ENCODE assay signal across 28 cellular contexts in genomic region chr4:31662951-31663350, GRCh38.
"Had no signal": no experiment of that assay in that cellular context is flagged by ENCODE, and none has a peak within 500 bp of the region (broad histone marks: within the 10 kb centered on the region; RNA-seq: fewer than 3 reads in every experiment).

No MANE protein-coding gene starts in this region.

- H3K4me1 ChIP-seq: adrenal gland, body of pancreas had no signal

- H3K27ac ChIP-seq: adrenal gland, body of pancreas, KMS-11, SK-N-MC had no signal

- H3K4me3 Mint-ChIP-seq: activated CD8-positive, alpha-beta T cell treated with anti-CD3 and anti-CD28 coated beads, Interleukin-2, amount 10 ng/mL, durations not matched to agents 7 days and 5 days; activated naive CD8-positive, alpha-beta T cell treated with anti-CD3 and anti-CD28 coated beads, Interleukin-2, amount 10 ng/mL, durations not matched to agents 7 days and 5 days had no signal

- ATAC-seq: activated CD8-positive, alpha-beta T cell treated with anti-CD3 and anti-CD28 coated beads, Interleukin-2, amount 10 ng/mL, durations not matched to agents 7 days and 5 days; body of pancreas; PC-3 had no signal

- H3K36me3 ChIP-seq: adrenal gland, MG63 had no signal

- H3K36me3 Mint-ChIP-seq: activated naive CD8-positive, alpha-beta T cell treated with anti-CD3 and anti-CD28 coated beads, Interleukin-2, amount 10 ng/mL, durations not matched to agents 7 days and 5 days; IgD-negative memory B cell had no signal

- H3K4me3 ChIP-seq: adrenal gland, body of pancreas, MG63, SK-N-MC had no signal

- DNase-seq: activated CD4-positive, alpha-beta T cell treated with anti-CD3 and anti-CD28 coated beads for 48 hours; activated CD4-positive, alpha-beta T cell treated with anti-CD3 and anti-CD28 coated beads, Interleukin-2, amount 50 U/mL, for 4 hours; activated CD4-positive, CD25-positive, alpha-beta regulatory T cell treated with anti-CD3 and anti-CD28 coated beads, Interleukin-2, amount 50 U/mL, for 72 hours; activated CD8-positive, alpha-beta memory T cell treated with anti-CD3 and anti-CD28 coated beads, Interleukin-2, amount 50 U/mL, for 48 hours; activated CD8-positive, alpha-beta T cell treated with anti-CD3 and anti-CD28 coated beads, Interleukin-2, amount 10 ng/mL, durations not matched to agents 7 days and 5 days; activated naive CD4-positive, alpha-beta T cell treated with anti-CD3 and anti-CD28 coated beads, Interleukin-2, amount 50 U/mL, for 16 hours; activated naive CD8-positive, alpha-beta T cell treated with anti-CD3 and anti-CD28 coated beads, Interleukin-2, amount 10 ng/mL, durations not matched to agents 7 days and 5 days; activated T-cell treated with anti-CD3 and anti-CD28 coated beads, Interleukin-2, amount 50 U/mL, for 1 hour; adrenal gland; anterior cingulate cortex; body of pancreas; central memory CD4-positive, alpha-beta T cell; MG63; NCI-H1092 treated with DMSO at 0.1 percent for 48 hours; NCI-H1417 treated with DMSO at 0.1 percent for 48 hours; NCI-H1694; NCI-H2029; NCI-H2107; NCI-H2171 treated with DMSO at 0.1 percent for 48 hours; NCI-H226; NCI-H526; NCI-H774; PC-3; SHP77 treated with DMSO at 0.1 percent for 48 hours; T-helper 1 cell had no signal

- H3K27ac Mint-ChIP-seq: activated CD8-positive, alpha-beta T cell treated with anti-CD3 and anti-CD28 coated beads, Interleukin-2, amount 10 ng/mL, durations not matched to agents 7 days and 5 days; activated naive CD8-positive, alpha-beta T cell treated with anti-CD3 and anti-CD28 coated beads, Interleukin-2, amount 10 ng/mL, durations not matched to agents 7 days and 5 days; IgD-negative memory B cell had no signal

- H3K4me2 ChIP-seq: KMS-11 had no signal

- H3K27me3 Mint-ChIP-seq: activated naive CD8-positive, alpha-beta T cell treated with anti-CD3 and anti-CD28 coated beads, Interleukin-2, amount 10 ng/mL, durations not matched to agents 7 days and 5 days; IgD-negative memory B cell had no signal

- H3K27me3 ChIP-seq: adrenal gland, body of pancreas, MG63 had no signal

- H3K4me1 Mint-ChIP-seq: activated naive CD8-positive, alpha-beta T cell treated with anti-CD3 and anti-CD28 coated beads, Interleukin-2, amount 10 ng/mL, durations not matched to agents 7 days and 5 days; IgD-negative memory B cell had no signal

- H3K9me3 ChIP-seq: adrenal gland, body of pancreas, MG63 had no signal
